In genomic region chr5:97534166-97534565, GRCh38 we compare ENCODE assay signal across 1 cellular context.
TF ChIP-seq lines count a peak whose summit lies in the region.

No MANE protein-coding gene starts in this region.

TF ChIP-seq in HepG2, 621 proteins besides CTCF, POLR2A, EP300 and RAD21 (continued from another document):
- TF ChIP-seq ZNF503 (CRISPR knock-in tag; IDR thresholded peaks at IDR 0.05) = no peak
